Comparison of ENCODE assay signal across 8 cellular contexts in the genomic region with DNA sequence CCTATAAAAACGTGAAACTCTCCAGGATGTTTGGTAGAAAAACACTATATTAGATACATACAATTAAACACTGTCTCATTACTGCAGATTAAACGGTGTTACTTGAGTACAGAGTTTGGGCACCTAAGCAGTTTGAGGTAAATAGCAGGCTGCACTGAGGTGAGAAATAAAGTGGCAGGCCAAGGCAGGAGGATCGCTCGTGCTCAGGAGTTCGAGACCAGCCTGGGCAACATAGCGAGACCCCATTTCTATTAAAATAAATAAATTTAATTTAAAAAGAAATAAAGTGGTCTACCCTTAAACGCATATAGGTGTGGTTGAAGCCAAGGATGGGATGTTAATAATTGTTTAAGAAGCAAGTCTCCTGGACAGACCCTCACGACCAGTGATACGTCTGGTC. TPM values are rescaled to one million over a fixed set of nuclear protein-coding genes. Genes with fewer than 3 reads are reported as not detected.
DNase-seq lines count a peak whose midpoint lies in the region; ATAC-seq and TF ChIP-seq lines count a peak whose summit lies in the region.

No MANE protein-coding gene starts in this region.

- peaks cover 11% of the 10 kb centered on the region for H3K36me3 Mint-ChIP-seq in endothelial cell (ENCODE audit: low read depth, unreplicated experiment)

- H3K4me3 ChIP-seq in NT2/D1 (ENCODE audit: insufficient read length, low read depth), result peak overlapping the region; percentile 91
- H3K4me3 ChIP-seq in neuron (ENCODE audit: low read length), result peak overlapping the region; percentile 98

- H3K4me3 Mint-ChIP-seq in endothelial cell (ENCODE audit: unreplicated experiment), result peak overlapping the region; percentile 95

- TF ChIP-seq CTCF in endothelial cell (IDR thresholded peaks at IDR 0.05; ENCODE audit: unreplicated experiment), result no peak

- no peaks in the 10 kb centered on the region for H3K27me3 ChIP-seq in NT2/D1 (ENCODE audit: insufficient read depth, insufficient read length)
- H3K27me3 ChIP-seq in neuron (ENCODE audit: insufficient read depth, low read length), result no peaks in the 10 kb centered on the region

- H3K9me3 ChIP-seq in NT2/D1 (ENCODE audit: insufficient read depth, low read length) (peaks cover 18% of the 10 kb centered on the region; the same call in 1 of the 2 replicates), neuron (ENCODE audit: low read length) (peaks cover 5% of the 10 kb centered on the region)

- ATAC-seq in GM21619 (IDR thresholded peaks at IDR 0.05; ENCODE audit: unreplicated experiment), result no peak
- no peak for ATAC-seq in HG03565 (IDR thresholded peaks at IDR 0.05; ENCODE audit: unreplicated experiment)
- no peak for ATAC-seq in GM19324 (IDR thresholded peaks at IDR 0.05; ENCODE audit: low FRiP score, unreplicated experiment)

- H3K9me3 Mint-ChIP-seq in endothelial cell (ENCODE audit: unreplicated experiment), result no peaks in the 10 kb centered on the region

- H3K36me3 ChIP-seq in NT2/D1 (ENCODE audit: insufficient read depth, insufficient read length, low read length) (peaks cover 15% of the 10 kb centered on the region), neuron (ENCODE audit: insufficient read depth, low read length) (peaks cover 16% of the 10 kb centered on the region)

- H3K4me1 ChIP-seq in NT2/D1 (ENCODE audit: insufficient read depth, insufficient read length) (no peaks in the 10 kb centered on the region), neuron (ENCODE audit: insufficient read depth, low read length) (peaks cover 5% of the 10 kb centered on the region)

- peak overlapping the region; percentile 4 for H3K27ac Mint-ChIP-seq in endothelial cell (ENCODE audit: unreplicated experiment)

- DNase-seq in COLO668 (lab: John Stamatoyannopoulos, UW; ENCODE audit: unreplicated experiment) (peak; percentile 33), NT2/D1 (ENCODE audit: low read depth, low spot score) (no peak), endothelial cell (ENCODE audit: low spot score) (no peak)
- no peak for DNase-seq in stimulated activated naive CD4-positive, alpha-beta T cell treated with Interleukin-2 at 50 U/mL for 16 hours (lab: John Stamatoyannopoulos, UW)

- no peaks in the 10 kb centered on the region for H3K4me1 Mint-ChIP-seq in endothelial cell (ENCODE audit: unreplicated experiment)

- H2AFZ ChIP-seq in neuron (ENCODE audit: low read depth, low read length), result no peak overlapping the region

- peaks cover 9% of the 10 kb centered on the region for H3K27me3 Mint-ChIP-seq in endothelial cell (ENCODE audit: unreplicated experiment)

- peak overlapping the region; percentile 100 for H3K9ac ChIP-seq in NT2/D1 (ENCODE audit: insufficient read length, low read depth)

RNA-seq across cellular contexts. Expression of a gene that starts 1.2 kb away (rescaled TPM):
- total RNA-seq in endothelial cell (ENCODE audit: unreplicated experiment), result 50.1 TPM
